Comparison of ENCODE assay signal across 24 cellular contexts in genomic region chr10:132878730-132879407, GRCh38.
DNase-seq lines count a peak whose midpoint lies in the region; ATAC-seq and TF ChIP-seq lines count a peak whose summit lies in the region.
"Had no signal": no experiment of that assay in that cellular context is flagged by ENCODE, and none has a peak within 500 bp of the region (broad histone marks: within the 10 kb centered on the region; RNA-seq: fewer than 3 reads in every experiment).

No MANE protein-coding gene starts in this region.

- H3K36me3 Mint-ChIP-seq in endothelial cell (ENCODE audit: low read depth, unreplicated experiment) (peaks cover 4% of the 10 kb centered on the region), osteocyte (ENCODE audit: unreplicated experiment) (no peaks in the 10 kb centered on the region), glutamatergic neuron (ENCODE audit: unreplicated experiment) (peaks cover 10% of the 10 kb centered on the region)
- H3K36me3 Mint-ChIP-seq: activated naive CD8-positive, alpha-beta T cell treated with anti-CD3 and anti-CD28 coated beads, Interleukin-2, amount 10 ng/mL, durations not matched to agents 7 days and 5 days; CD4-positive, alpha-beta memory T cell; natural killer cell treated with Interleukin-12 subunit alpha and Interleukin-12 subunit beta and Interleukin-15 and Interleukin-18, amount 100 ng/mL, for 72 hours had no signal

- H3K27me3 Mint-ChIP-seq in endothelial cell (ENCODE audit: unreplicated experiment) (no peaks in the 10 kb centered on the region), osteocyte (ENCODE audit: unreplicated experiment) (peaks cover 36% of the 10 kb centered on the region), glutamatergic neuron (ENCODE audit: unreplicated experiment) (peaks cover 8% of the 10 kb centered on the region)

- DNase-seq in GM13976 (ENCODE audit: low spot score) (peak; percentile 25), endothelial cell (ENCODE audit: low spot score) (peak; percentile 12), osteocyte (ENCODE audit: extremely low spot score, unreplicated experiment) (peak; percentile 77), LoVo (ENCODE audit: low spot score) (no peak), NCI-H774 (lab: John Stamatoyannopoulos, UW) (no peak), glutamatergic neuron (no peak)
- DNase-seq: activated CD4-positive, alpha-beta T cell treated with anti-CD3 and anti-CD28 coated beads for 4 hours; activated naive CD8-positive, alpha-beta T cell treated with anti-CD3 and anti-CD28 coated beads, Interleukin-2, amount 10 ng/mL, durations not matched to agents 7 days and 5 days; CD4-positive, alpha-beta memory T cell; DMS153; effector memory CD8-positive, alpha-beta T cell; esophagus squamous epithelium; GDM1; midbrain; NCI-H1048; NCI-H187; NCI-H226; PC-3 had no signal

- H3K79me2 ChIP-seq in ACC112 (ENCODE audit: control insufficient read depth, insufficient read depth, low read length, unreplicated experiment), result no peaks in the 10 kb centered on the region

- H3K4me3 Mint-ChIP-seq in endothelial cell (ENCODE audit: unreplicated experiment), result no peak overlapping the region
- H3K4me3 Mint-ChIP-seq in osteocyte (ENCODE audit: unreplicated experiment), result no peak overlapping the region
- H3K4me3 Mint-ChIP-seq in glutamatergic neuron (ENCODE audit: unreplicated experiment), result no peak overlapping the region
- H3K4me3 Mint-ChIP-seq: activated naive CD8-positive, alpha-beta T cell treated with anti-CD3 and anti-CD28 coated beads, Interleukin-2, amount 10 ng/mL, durations not matched to agents 7 days and 5 days; activated T-helper 1 cell treated with anti-CD3 and anti-CD28 coated beads, Interleukin-12 subunit alpha, Interleukin-12 subunit beta, Interleukin-2, Interleukin-4 antibody, amounts not matched to agents 30 ng/mL and 10 ng/mL and 1 ng/mL, durations not matched to agents 14 hours and 24 hours and 36 hours; effector memory CD8-positive, alpha-beta T cell; natural killer cell treated with Interleukin-12 subunit alpha and Interleukin-12 subunit beta and Interleukin-15 and Interleukin-18, amount 100 ng/mL, for 72 hours; T-helper 1 cell treated with Interleukin-12 subunit alpha and Interleukin-12 subunit beta and Interleukin-4 antibody, amounts not matched to agents 30 μg/mL and 1 μg/mL, for 36 hours had no signal

- H3K27me3 ChIP-seq in ACC112 (ENCODE audit: insufficient read depth, low read length), result peaks cover 69% of the 10 kb centered on the region

- H3K4me1 Mint-ChIP-seq in endothelial cell (ENCODE audit: unreplicated experiment), result peaks cover 3% of the 10 kb centered on the region
- H3K4me1 Mint-ChIP-seq in osteocyte (ENCODE audit: unreplicated experiment), result peaks cover 9% of the 10 kb centered on the region
- H3K4me1 Mint-ChIP-seq in glutamatergic neuron (ENCODE audit: low read depth, unreplicated experiment), result peaks cover 4% of the 10 kb centered on the region
- H3K4me1 Mint-ChIP-seq: activated naive CD8-positive, alpha-beta T cell treated with anti-CD3 and anti-CD28 coated beads, Interleukin-2, amount 10 ng/mL, durations not matched to agents 7 days and 5 days had no signal

- H3K4me3 ChIP-seq in ACC112 (ENCODE audit: low read depth, low read length), result 0 out of 2 replicates have a peak overlapping the region, but pooled peaks have one; percentile 45
- H3K4me3 ChIP-seq: esophagus squamous epithelium, gastroesophageal sphincter had no signal

- H3K36me3 ChIP-seq in ACC112 (ENCODE audit: insufficient read depth, low read length), result no peaks in the 10 kb centered on the region
- H3K36me3 ChIP-seq: esophagus squamous epithelium, gastroesophageal sphincter had no signal

- no peaks in the 10 kb centered on the region for H3K4me1 ChIP-seq in ACC112 (ENCODE audit: control insufficient read depth, insufficient read depth, low read length, unreplicated experiment)
- H3K4me1 ChIP-seq: esophagus squamous epithelium, gastroesophageal sphincter had no signal

- no peak overlapping the region for H3K27ac ChIP-seq in ACC112 (ENCODE audit: low read depth, low read length)
- H3K27ac ChIP-seq: esophagus squamous epithelium, gastroesophageal sphincter had no signal

- no peak overlapping the region for H3K27ac Mint-ChIP-seq in endothelial cell (ENCODE audit: unreplicated experiment)
- no peak overlapping the region for H3K27ac Mint-ChIP-seq in osteocyte (ENCODE audit: unreplicated experiment)
- no peak overlapping the region for H3K27ac Mint-ChIP-seq in glutamatergic neuron (ENCODE audit: unreplicated experiment)
- H3K27ac Mint-ChIP-seq: activated naive CD8-positive, alpha-beta T cell treated with anti-CD3 and anti-CD28 coated beads, Interleukin-2, amount 10 ng/mL, durations not matched to agents 7 days and 5 days; activated T-helper 1 cell treated with anti-CD3 and anti-CD28 coated beads, Interleukin-12 subunit alpha, Interleukin-12 subunit beta, Interleukin-2, Interleukin-4 antibody, amounts not matched to agents 30 ng/mL and 10 ng/mL and 1 ng/mL, durations not matched to agents 14 hours and 24 hours and 36 hours; CD4-positive, alpha-beta memory T cell; effector memory CD8-positive, alpha-beta T cell; natural killer cell treated with Interleukin-12 subunit alpha and Interleukin-12 subunit beta and Interleukin-15 and Interleukin-18, amount 100 ng/mL, for 72 hours; T-helper 1 cell treated with Interleukin-12 subunit alpha and Interleukin-12 subunit beta and Interleukin-4 antibody, amounts not matched to agents 30 μg/mL and 1 μg/mL, for 36 hours had no signal

- in situ Hi-C loops in GM13976 (cut with MboI; ENCODE audit: low sequenced_read_pairs, unreplicated experiment), result no loop called here

- H3K9me3 Mint-ChIP-seq in endothelial cell (ENCODE audit: unreplicated experiment) (no peaks in the 10 kb centered on the region), osteocyte (ENCODE audit: unreplicated experiment) (no peaks in the 10 kb centered on the region), glutamatergic neuron (ENCODE audit: unreplicated experiment) (peaks cover 9% of the 10 kb centered on the region)
- H3K9me3 Mint-ChIP-seq: activated T-helper 1 cell treated with anti-CD3 and anti-CD28 coated beads, Interleukin-12 subunit alpha, Interleukin-12 subunit beta, Interleukin-2, Interleukin-4 antibody, amounts not matched to agents 30 ng/mL and 10 ng/mL and 1 ng/mL, durations not matched to agents 14 hours and 24 hours and 36 hours; natural killer cell treated with Interleukin-12 subunit alpha and Interleukin-12 subunit beta and Interleukin-15 and Interleukin-18, amount 100 ng/mL, for 72 hours; T-helper 1 cell treated with Interleukin-12 subunit alpha and Interleukin-12 subunit beta and Interleukin-4 antibody, amounts not matched to agents 30 μg/mL and 1 μg/mL, for 36 hours had no signal

- no peak for ATAC-seq in HG02840 (IDR thresholded peaks at IDR 0.05; ENCODE audit: low FRiP score, unreplicated experiment)
- ATAC-seq: effector memory CD8-positive, alpha-beta T cell; gastroesophageal sphincter; PC-3 had no signal

- H2AFZ ChIP-seq in ACC112 (ENCODE audit: low read length, unreplicated experiment), result no peak overlapping the region

- TF ChIP-seq CTCF in GM13976 (IDR thresholded peaks at IDR 0.05; ENCODE audit: borderline replicate concordance, control extremely low read depth, extremely low read depth, insufficient read depth, missing control alignments) (no peak), endothelial cell (IDR thresholded peaks at IDR 0.05; ENCODE audit: unreplicated experiment) (no peak), osteocyte (IDR thresholded peaks at IDR 0.05) (no peak), glutamatergic neuron (IDR thresholded peaks at IDR 0.05; ENCODE audit: partially characterized antibody, unreplicated experiment) (no peak)

Comparison
In these comparisons a context has a peak if more than half of its experiments do, and no peak if none do; other contexts are left out.
1. DNase-seq: peak in GM13976 (single experiment), endothelial cell (single experiment) and osteocyte (single experiment); none in LoVo (single experiment), NCI-H774 (single experiment) and glutamatergic neuron (single experiment).